Comparison of ENCODE assay signal across 9 cellular contexts in genomic region chr16:85650864-85651811, GRCh38. TPM values are rescaled to one million over a fixed set of nuclear protein-coding genes. Genes with fewer than 3 reads are reported as not detected.
DNase-seq lines count a peak whose midpoint lies in the region; ATAC-seq and TF ChIP-seq lines count a peak whose summit lies in the region.
"Had no signal": no experiment of that assay in that cellular context is flagged by ENCODE, and none has a peak within 500 bp of the region (broad histone marks: within the 10 kb centered on the region; RNA-seq: fewer than 3 reads in every experiment).

No MANE protein-coding gene starts in this region.

- H3K4me1 ChIP-seq in Panc1 (ENCODE audit: control insufficient read depth, insufficient read depth, low read length) (peaks cover 50% of the 10 kb centered on the region), heart right ventricle (peaks cover 6 to 37% (median 22%) of the 10 kb centered on the region in 9 donors), upper lobe of right lung (peaks cover 6% of the 10 kb centered on the region)

- peaks cover 25 to 36% of the 10 kb centered on the region in 2 donors for H3K36me3 Mint-ChIP-seq in stimulated activated naive B cell treated with anti-CD40 and anti-IgM and Interleukin-4, amounts not matched to agents 10 μg/mL and 1 μg/mL and 100 μg/mL, for 72 hours

- CTCF ChIA-PET in Panc1 (lab: Charles Lee), result interaction anchor here (0.6 kb wide), 2 partner anchors 35 to 145 kb away, joined by 3 read pairs; no protein-coding TSS in a partner anchor

- H3K27me3 ChIP-seq in Panc1 (ENCODE audit: control insufficient read depth, insufficient read depth, low read length) (no peaks in the 10 kb centered on the region), heart right ventricle (no peaks in the 10 kb centered on the region), upper lobe of right lung (no peaks in the 10 kb centered on the region)

- H3K4me1 Mint-ChIP-seq in stimulated activated naive B cell treated with anti-CD40 and anti-IgM and Interleukin-4, amounts not matched to agents 10 μg/mL and 1 μg/mL and 100 μg/mL, for 72 hours, result peaks cover 2 to 12% of the 10 kb centered on the region in 2 donors
- H3K4me1 Mint-ChIP-seq: activated CD4-positive, alpha-beta memory T cell treated with anti-CD3 and anti-CD28 coated beads, Interleukin-2, amount 10 ng/mL, durations not matched to agents 7 days and 5 days had no signal

- H3K4me3 Mint-ChIP-seq in stimulated activated naive B cell treated with anti-CD40 and anti-IgM and Interleukin-4, amounts not matched to agents 10 μg/mL and 1 μg/mL and 100 μg/mL, for 72 hours, result no peak overlapping the region
- H3K4me3 Mint-ChIP-seq: activated CD4-positive, alpha-beta memory T cell treated with anti-CD3 and anti-CD28 coated beads, Interleukin-2, amount 10 ng/mL, durations not matched to agents 7 days and 5 days had no signal

- no TSS peak for BruUV-seq in Panc1 (replicated peaks; lab: Mats Ljungman, UMichigan)

- in situ Hi-C loops in G401 (cut with HindIII; ENCODE audit: low sequenced_read_pairs), result no loop called here
- in situ Hi-C loops in Panc1 (cut with HindIII; ENCODE audit: low pct_unique_long_range_greater_than_20kb, low sequenced_read_pairs), result no loop called here

- 51 to 55% methylated on average over 27 to 38 of the region's 43 CpGs for WGBS in heart right ventricle, 2 donors

- H3K4me3 ChIP-seq in Panc1 (ENCODE audit: low read depth in 2 of 2, low read length in 2 of 2) (no peak overlapping the region), heart right ventricle (no peak overlapping the region), upper lobe of right lung (no peak overlapping the region)

- intact Hi-C loops in Panc1 (cut with micrococcal nuclease; ENCODE audit: unreplicated experiment) (no loop called here), heart right ventricle (cut with DNase I) (no loop called here), upper lobe of right lung (cut with DNase I) (no loop called here)

- no peaks in the 10 kb centered on the region for H3K27me3 Mint-ChIP-seq in stimulated activated naive B cell treated with anti-CD40 and anti-IgM and Interleukin-4, amounts not matched to agents 10 μg/mL and 1 μg/mL and 100 μg/mL, for 72 hours
- H3K27me3 Mint-ChIP-seq: activated CD4-positive, alpha-beta memory T cell treated with anti-CD3 and anti-CD28 coated beads, Interleukin-2, amount 10 ng/mL, durations not matched to agents 7 days and 5 days had no signal

- TF ChIP-seq CTCF in Panc1 (IDR thresholded peaks at IDR 0.05), result no peak
- no peak for TF ChIP-seq CTCF in heart right ventricle (IDR thresholded peaks at IDR 0.05)
- TF ChIP-seq CTCF in upper lobe of right lung (IDR thresholded peaks at IDR 0.05), result no peak

- H3K27ac ChIP-seq in Panc1 (ENCODE audit: low read length) (peak overlapping the region; percentile 59; the same call in 1 of the 2 replicates), heart right ventricle (peak overlapping the region in 2 of 10 donors; percentile 9 to 44), upper lobe of right lung (no peak overlapping the region)

- H3K9me3 Mint-ChIP-seq in stimulated activated naive B cell treated with anti-CD40 and anti-IgM and Interleukin-4, amounts not matched to agents 10 μg/mL and 1 μg/mL and 100 μg/mL, for 72 hours, result no peaks in the 10 kb centered on the region
- H3K9me3 Mint-ChIP-seq: activated CD4-positive, alpha-beta memory T cell treated with anti-CD3 and anti-CD28 coated beads, Interleukin-2, amount 10 ng/mL, durations not matched to agents 7 days and 5 days had no signal

- H3K27ac Mint-ChIP-seq in stimulated activated naive B cell treated with anti-CD40 and anti-IgM and Interleukin-4, amounts not matched to agents 10 μg/mL and 1 μg/mL and 100 μg/mL, for 72 hours, result no peak overlapping the region
- H3K27ac Mint-ChIP-seq: activated CD4-positive, alpha-beta memory T cell treated with anti-CD3 and anti-CD28 coated beads, Interleukin-2, amount 10 ng/mL, durations not matched to agents 7 days and 5 days had no signal

- ATAC-seq in Panc1, result peak; percentile 7; the same call in 1 of the 2 replicates
- peak in 6 of 8 donors; percentile 7 to 34 (median 13) for ATAC-seq in heart right ventricle
- no peak for ATAC-seq in stimulated activated naive B cell treated with anti-CD40 and anti-IgM and Interleukin-4, amounts not matched to agents 10 μg/mL and 1 μg/mL and 100 μg/mL, for 72 hours (replicated peaks)
- ATAC-seq in GM19397 (IDR thresholded peaks at IDR 0.05; ENCODE audit: unreplicated experiment), result no peak
- no peak for ATAC-seq in GM18861 (IDR thresholded peaks at IDR 0.05; ENCODE audit: unreplicated experiment)
- no peak for ATAC-seq in upper lobe of right lung

- H3K36me3 ChIP-seq in Panc1 (ENCODE audit: control insufficient read depth, insufficient read depth, low read length), result peaks cover 5% of the 10 kb centered on the region
- peaks cover 0 to 58% (median 5%) of the 10 kb centered on the region in 9 donors for H3K36me3 ChIP-seq in heart right ventricle
- H3K36me3 ChIP-seq in upper lobe of right lung, result peaks cover 42% of the 10 kb centered on the region

- POLR2A ChIA-PET in Panc1 (lab: Charles Lee), result no interaction called here

- H3K9me3 ChIP-seq in Panc1 (ENCODE audit: control insufficient read depth, insufficient read depth, low read depth, low read length) (no peaks in the 10 kb centered on the region), heart right ventricle (no peaks in the 10 kb centered on the region), upper lobe of right lung (no peaks in the 10 kb centered on the region)

- peak; percentile 36 for DNase-seq in G401 (ENCODE audit: low spot score)
- no peak for DNase-seq in Panc1 (ENCODE audit: low read depth, low spot score)
- DNase-seq in heart right ventricle, result peak; percentile 42 to 62
- peak; percentile 64 for DNase-seq in putamen (ENCODE audit: low spot score)
- no peak for DNase-seq in stimulated activated naive B cell treated with anti-CD40 and anti-IgM and Interleukin-4, amounts not matched to agents 10 μg/mL and 1 μg/mL and 100 μg/mL, for 72 hours
- DNase-seq in upper lobe of right lung, result no peak
- DNase-seq: activated CD4-positive, alpha-beta memory T cell treated with anti-CD3 and anti-CD28 coated beads, Interleukin-2, amount 10 ng/mL, durations not matched to agents 7 days and 5 days had no signal

RNA-seq across cellular contexts. Expression of gene GINS2, which starts 37.6 kb away (rescaled TPM):
- 47.8 and 48.9 TPM in 2 replicates for total RNA-seq in G401 (2014; rRNA removed; shearing (Covaris generic))
- total RNA-seq in Panc1 (2021; ENCODE audit: unreplicated experiment) (12.0 TPM), heart right ventricle (1 to 10 TPM in 2 of 10 donors, under 1 TPM in 8; 0.20 to 2.8 (median 0.80) TPM), upper lobe of right lung (0.46 TPM)
- 4.2 TPM for polyA plus RNA-seq in Panc1 (2012; ENCODE audit: insufficient read length)
- under 1 TPM; 0.22 to 0.51 TPM for polyA plus RNA-seq in heart right ventricle

RNA-seq across cellular contexts. Expression of gene GSE1, which starts 38.0 kb away (rescaled TPM):
- total RNA-seq in G401 (2014; rRNA removed; shearing (Covaris generic)), result 22.8 and 35.6 TPM in 2 replicates
- total RNA-seq in Panc1 (2021; ENCODE audit: unreplicated experiment) (97.5 TPM), heart right ventricle (10 to 100 TPM; 31.1 to 53.2 (median 33.6) TPM), upper lobe of right lung (87.2 TPM)
- polyA plus RNA-seq in Panc1 (2012; ENCODE audit: insufficient read length), result 79.9 TPM
- 10 to 100 TPM; 15.6 to 25.0 TPM for polyA plus RNA-seq in heart right ventricle

Comparison
In these comparisons a context has a peak if more than half of its experiments do, and no peak if none do; other contexts are left out.
1. DNase-seq: peak in G401 (single experiment), heart right ventricle (2 of 2) and putamen (single experiment); none in Panc1 (single experiment), stimulated activated naive B cell treated with anti-CD40 and anti-IgM and Interleukin-4, amounts not matched to agents 10 μg/mL and 1 μg/mL and 100 μg/mL, for 72 hours (single experiment) and upper lobe of right lung (single experiment).
2. ATAC-seq: peak in Panc1 (single experiment) and heart right ventricle (6 of 8); none in stimulated activated naive B cell treated with anti-CD40 and anti-IgM and Interleukin-4, amounts not matched to agents 10 μg/mL and 1 μg/mL and 100 μg/mL, for 72 hours (0 of 2), GM19397 (single experiment), GM18861 (single experiment) and upper lobe of right lung (single experiment).